In the genomic region with DNA sequence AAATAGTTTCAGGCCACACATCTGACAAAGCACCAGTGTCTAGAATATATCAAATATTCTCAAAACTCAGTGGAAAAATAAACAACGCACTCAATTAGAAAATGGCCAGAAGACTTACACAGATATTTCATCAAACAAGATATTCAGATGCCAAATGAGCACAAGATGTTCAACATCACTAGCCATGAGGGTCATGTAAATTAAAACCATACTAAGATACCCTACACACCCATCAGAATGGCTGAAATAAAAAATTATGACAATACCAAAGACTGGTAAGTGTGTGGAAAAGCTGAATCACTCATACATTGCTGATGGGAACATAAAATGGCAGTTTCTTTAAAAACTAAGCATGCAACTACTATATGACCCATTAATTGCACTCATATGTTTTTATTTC, we compare ENCODE assay signal across 32 cellular contexts. TPM values are rescaled to one million over a fixed set of nuclear protein-coding genes. Genes with fewer than 3 reads are reported as not detected.
"Had no signal": no experiment of that assay in that cellular context is flagged by ENCODE, and none has a peak within 500 bp of the region (broad histone marks: within the 10 kb centered on the region; RNA-seq: fewer than 3 reads in every experiment).

No MANE protein-coding gene starts in this region.

- H3K9me3 ChIP-seq: mucosa of descending colon had no signal

- H3K4me3 ChIP-seq: coronary artery, dorsolateral prefrontal cortex, esophagus muscularis mucosa, gastrocnemius medialis, heart right ventricle, left lung, lower lobe of right lung, mucosa of descending colon had no signal

- ATAC-seq: gastrocnemius medialis; heart right ventricle; left cardiac atrium; left lung; left ventricle myocardium superior; lower lobe of right lung; mucosa of descending colon; naive thymus-derived CD8-positive, alpha-beta T cell had no signal

- H3K4me1 Mint-ChIP-seq: mesothelial cell of epicardium; naive B cell; naive thymus-derived CD8-positive, alpha-beta T cell had no signal

- H3K27me3 ChIP-seq: left lung had no signal

- H3K27ac ChIP-seq: coronary artery, dorsolateral prefrontal cortex, esophagus muscularis mucosa, gastrocnemius medialis, heart right ventricle, left lung, lower lobe of right lung had no signal

- H3K36me3 ChIP-seq: esophagus muscularis mucosa, gastrocnemius medialis, heart right ventricle, left lung, lower lobe of right lung had no signal

- H3K4me1 ChIP-seq: esophagus muscularis mucosa, gastrocnemius medialis, heart right ventricle, left lung, lower lobe of right lung had no signal

- H3K4me3 Mint-ChIP-seq: mesothelial cell of epicardium; naive B cell; naive thymus-derived CD8-positive, alpha-beta T cell had no signal

- DNase-seq: dermis blood vessel endothelial cell; dorsolateral prefrontal cortex; effector CD4-positive, alpha-beta T cell; effector memory CD4-positive, alpha-beta T cell; foreskin melanocyte; gastrocnemius medialis; glutamatergic neuron; head of caudate nucleus; heart right ventricle; hippocampal formation; left cardiac atrium; left lung; left ventricle myocardium superior; lower lobe of right lung; mesenchymal stem cell; mucosa of descending colon; naive B cell; naive thymus-derived CD8-positive, alpha-beta T cell had no signal

- H3K27ac Mint-ChIP-seq: mesothelial cell of epicardium; naive B cell; naive thymus-derived CD8-positive, alpha-beta T cell had no signal

RNA-seq across cellular contexts. Expression of a gene that starts 21.7 kb away (rescaled TPM):
- total RNA-seq: dermis blood vessel endothelial cell; endothelial cell of umbilical vein; epithelial cell of proximal tubule; esophagus muscularis mucosa; gastrocnemius medialis; glomerular endothelial cell; heart right ventricle; left cardiac atrium; left lung; left ventricle myocardium superior; lower leg skin; lung microvascular endothelial cell; mesenteric fat pad; mesothelial cell of epicardium; mucosa of descending colon; myocyte; naive thymus-derived CD8-positive, alpha-beta T cell had no signal
- polyA plus RNA-seq: endothelial cell of umbilical vein; esophagus; heart right ventricle; naive thymus-derived CD8-positive, alpha-beta T cell had no signal

RNA-seq across cellular contexts. Expression of a gene that starts 24.1 kb away (rescaled TPM):
- total RNA-seq: dermis blood vessel endothelial cell; endothelial cell of umbilical vein; epithelial cell of proximal tubule; esophagus muscularis mucosa; fibroblast of lung; gastrocnemius medialis; glomerular endothelial cell; heart right ventricle; kidney epithelial cell; left cardiac atrium; left ventricle myocardium superior; lower leg skin; lung microvascular endothelial cell; mesenteric fat pad; mesothelial cell of epicardium; mucosa of descending colon; myocyte; naive thymus-derived CD8-positive, alpha-beta T cell had no signal
- polyA plus RNA-seq: endothelial cell of umbilical vein; esophagus; fibroblast of lung; heart right ventricle; keratinocyte; naive thymus-derived CD8-positive, alpha-beta T cell had no signal
